ENCODE assay signal across 9 cellular contexts in genomic region chr2:120314656-120315366, GRCh38. TPM values are rescaled to one million over a fixed set of nuclear protein-coding genes. Genes with fewer than 3 reads are reported as not detected.
DNase-seq lines count a peak whose midpoint lies in the region; ATAC-seq, FAIRE-seq and TF ChIP-seq lines count a peak whose summit lies in the region.
"Had no signal": no experiment of that assay in that cellular context is flagged by ENCODE, and none has a peak within 500 bp of the region (broad histone marks: within the 10 kb centered on the region; RNA-seq: fewer than 3 reads in every experiment).

No MANE protein-coding gene starts in this region.

- no peak overlapping the region for H3K4me3 ChIP-seq in CD4-positive, alpha-beta memory T cell (ENCODE audit: low read length in 2 of 2)
- no peak overlapping the region for H3K4me3 ChIP-seq in H7 (ENCODE audit: insufficient read depth, low read depth, low read length)

- peaks cover 0 to 4% of the 10 kb centered on the region in 2 donors for H3K27me3 Mint-ChIP-seq in CD4-positive, alpha-beta memory T cell
- peaks cover 3% of the 10 kb centered on the region for H3K27me3 Mint-ChIP-seq in activated T-helper 2 cell treated with anti-CD3 and anti-CD28 coated beads, Interferon-gamma antibody, Interleukin-2, Interleukin-4, amounts not matched to agents 10 μg/mL and 5 μg/mL and 100 μg/mL, durations not matched to agents 14 hours and 24 hours and 36 hours (ENCODE audit: low read depth)
- H3K27me3 Mint-ChIP-seq in natural killer cell (ENCODE audit: low read depth in 2 of 2) = peaks cover 14 to 23% of the 10 kb centered on the region in 2 donors

- CTCF ChIA-PET in CD4-positive, alpha-beta memory T cell (lab: Charles Lee; ENCODE audit: partially characterized antibody) = interaction anchor here (0.8 to 6.8 kb wide), 13 partner anchors 12 to 673 kb away, joined by 3 to 91 read pairs (median 4); partner anchors contain the start of gene RALB

- H3K9me3 ChIP-seq in CD4-positive, alpha-beta memory T cell (ENCODE audit: control insufficient read depth in 1 of 2, low read length in 2 of 2) = no peaks in the 10 kb centered on the region

- H3K9me3 Mint-ChIP-seq in CD4-positive, alpha-beta memory T cell = no peaks in the 10 kb centered on the region
- H3K9me3 Mint-ChIP-seq in activated T-helper 2 cell treated with anti-CD3 and anti-CD28 coated beads, Interferon-gamma antibody, Interleukin-2, Interleukin-4, amounts not matched to agents 10 μg/mL and 5 μg/mL and 100 μg/mL, durations not matched to agents 14 hours and 24 hours and 36 hours = no peaks in the 10 kb centered on the region
- no peaks in the 10 kb centered on the region for H3K9me3 Mint-ChIP-seq in natural killer cell

- no peak for TF ChIP-seq CTCF in natural killer cell (IDR thresholded peaks at IDR 0.05)

- no peak overlapping the region for H3K27ac ChIP-seq in CD4-positive, alpha-beta memory T cell (ENCODE audit: low read depth, low read length)

- H3K4me1 Mint-ChIP-seq in CD4-positive, alpha-beta memory T cell = peaks cover 11 to 29% (median 21%) of the 10 kb centered on the region in 4 donors
- peaks cover 29% of the 10 kb centered on the region for H3K4me1 Mint-ChIP-seq in activated T-helper 2 cell treated with anti-CD3 and anti-CD28 coated beads, Interferon-gamma antibody, Interleukin-2, Interleukin-4, amounts not matched to agents 10 μg/mL and 5 μg/mL and 100 μg/mL, durations not matched to agents 14 hours and 24 hours and 36 hours (ENCODE audit: low read depth)
- H3K4me1 Mint-ChIP-seq in natural killer cell = peaks cover 11 to 17% of the 10 kb centered on the region in 2 donors

- H3K4me3 Mint-ChIP-seq in CD4-positive, alpha-beta memory T cell = peak overlapping the region in 5 of 8 donors; percentile 5 to 68 (median 36)
- peak overlapping the region; percentile 14 for H3K4me3 Mint-ChIP-seq in activated T-helper 2 cell treated with anti-CD3 and anti-CD28 coated beads, Interferon-gamma antibody, Interleukin-2, Interleukin-4, amounts not matched to agents 10 μg/mL and 5 μg/mL and 100 μg/mL, durations not matched to agents 14 hours and 24 hours and 36 hours (ENCODE audit: low read depth)
- H3K4me3 Mint-ChIP-seq in natural killer cell = peak overlapping the region; percentile 56

- no peaks in the 10 kb centered on the region for H3K36me3 Mint-ChIP-seq in CD4-positive, alpha-beta memory T cell
- H3K36me3 Mint-ChIP-seq in activated T-helper 2 cell treated with anti-CD3 and anti-CD28 coated beads, Interferon-gamma antibody, Interleukin-2, Interleukin-4, amounts not matched to agents 10 μg/mL and 5 μg/mL and 100 μg/mL, durations not matched to agents 14 hours and 24 hours and 36 hours (ENCODE audit: low read depth) = no peaks in the 10 kb centered on the region
- H3K36me3 Mint-ChIP-seq in natural killer cell = no peaks in the 10 kb centered on the region

- H3K4me1 ChIP-seq in CD4-positive, alpha-beta memory T cell (ENCODE audit: insufficient read depth, low read length) = peaks cover 19% of the 10 kb centered on the region

- DNase-seq in CD4-positive, alpha-beta memory T cell = peak in 3 of 5 donors; percentile 12 to 17 (median 14)
- DNase-seq in H7 = peak; percentile 42
- no peak for DNase-seq in activated T-helper 2 cell treated with anti-CD3 and anti-CD28 coated beads, Interferon-gamma antibody, Interleukin-2, Interleukin-4, amounts not matched to agents 10 μg/mL and 5 μg/mL and 100 μg/mL, durations not matched to agents 14 hours and 24 hours and 36 hours (ENCODE audit: low spot score)
- DNase-seq in natural killer cell = no peak
- no peak for DNase-seq in left colon
- DNase-seq in NCI-H2196 (lab: John Stamatoyannopoulos, UW; ENCODE audit: unreplicated experiment) = no peak
- no peak for DNase-seq in GM19239 (ENCODE audit: insufficient read length, low spot score)
- DNase-seq: IMR-90, NCI-H2081 treated with DMSO at 0.1 percent for 48 hours had no signal

- no peaks in the 10 kb centered on the region for H3K27me3 ChIP-seq in CD4-positive, alpha-beta memory T cell (ENCODE audit: insufficient read depth, low read length)
- H3K27me3 ChIP-seq in H7 (ENCODE audit: control insufficient read depth, insufficient read depth, low read length) = peaks cover 17% of the 10 kb centered on the region

- H3K27ac Mint-ChIP-seq in CD4-positive, alpha-beta memory T cell = peak overlapping the region in 1 of 7 donors; percentile 51
- peak overlapping the region; percentile 47 for H3K27ac Mint-ChIP-seq in activated T-helper 2 cell treated with anti-CD3 and anti-CD28 coated beads, Interferon-gamma antibody, Interleukin-2, Interleukin-4, amounts not matched to agents 10 μg/mL and 5 μg/mL and 100 μg/mL, durations not matched to agents 14 hours and 24 hours and 36 hours
- no peak overlapping the region for H3K27ac Mint-ChIP-seq in natural killer cell

- FAIRE-seq in GM19239 (lab: Jason Lieb, UNC) = no peak

- intact Hi-C loops in CD4-positive, alpha-beta memory T cell (cut with micrococcal nuclease) = loop anchor here (5.0 to 10.0 kb wide), 2 partner anchors 490 to 673 kb away; no protein-coding TSS in a partner anchor
- intact Hi-C loops in activated T-helper 2 cell treated with anti-CD3 and anti-CD28 coated beads, Interferon-gamma antibody, Interleukin-2, Interleukin-4, amounts not matched to agents 10 μg/mL and 5 μg/mL and 100 μg/mL, durations not matched to agents 14 hours and 24 hours and 36 hours (cut with micrococcal nuclease) = no loop called here
- intact Hi-C loops in natural killer cell (cut with micrococcal nuclease) (loop anchor here (5.0 to 10.0 kb wide), 2 partner anchors 563 to 670 kb away; no protein-coding TSS in a partner anchor), left colon (cut with DNase I, micrococcal nuclease) (no loop called here)

- H3K36me3 ChIP-seq in CD4-positive, alpha-beta memory T cell (ENCODE audit: insufficient read depth, low read length) = no peaks in the 10 kb centered on the region
- no peaks in the 10 kb centered on the region for H3K36me3 ChIP-seq in H7 (replicated peaks; ENCODE audit: control insufficient read depth, insufficient read depth, low read length)

- POLR2A ChIA-PET in CD4-positive, alpha-beta memory T cell (lab: Charles Lee; ENCODE audit: partially characterized antibody) = interaction anchor here (0.8 to 2.6 kb wide), 3 partner anchors 62 to 636 kb away, joined by 3 to 9 read pairs (median 4); partner anchors contain the start of genes RALB and TMEM177

- ATAC-seq in natural killer cell (no peak), left colon (no peak)

RNA-seq across cellular contexts. Expression of gene INHBB, which starts 31.1 kb away (rescaled TPM):
- total RNA-seq in CD4-positive, alpha-beta memory T cell = not detected
- not detected for polyA plus RNA-seq in CD4-positive, alpha-beta memory T cell
- 0.07 and 0.11 TPM in 2 replicates for total RNA-seq in H7 (2014; rRNA removed; shearing (Covaris generic))
- not detected in 2 replicates for total RNA-seq in activated T-helper 2 cell treated with anti-CD3 and anti-CD28 coated beads, Interferon-gamma antibody, Interleukin-2, Interleukin-4, amounts not matched to agents 10 μg/mL and 5 μg/mL and 100 μg/mL, durations not matched to agents 14 hours and 24 hours and 36 hours
- under 1 TPM in 2 of 3 donors, not detected in 1; 0.07 to 0.10 TPM for total RNA-seq in natural killer cell
- under 1 TPM; 0.47 to 0.98 TPM for total RNA-seq in left colon

Comparison
In these comparisons a context has a peak if more than half of its experiments do, and no peak if none do; other contexts are left out.
1. DNase-seq: peak in CD4-positive, alpha-beta memory T cell (3 of 5) and H7 (single experiment); none in activated T-helper 2 cell treated with anti-CD3 and anti-CD28 coated beads, Interferon-gamma antibody, Interleukin-2, Interleukin-4, amounts not matched to agents 10 μg/mL and 5 μg/mL and 100 μg/mL, durations not matched to agents 14 hours and 24 hours and 36 hours (single experiment), natural killer cell (single experiment), left colon (0 of 2), NCI-H2196 (single experiment) and GM19239 (single experiment).
2. intact Hi-C loops: an anchor here in CD4-positive, alpha-beta memory T cell (5.0 to 10.0 kb wide) and natural killer cell (5.0 to 10.0 kb wide); none called in activated T-helper 2 cell treated with anti-CD3 and anti-CD28 coated beads, Interferon-gamma antibody, Interleukin-2, Interleukin-4, amounts not matched to agents 10 μg/mL and 5 μg/mL and 100 μg/mL, durations not matched to agents 14 hours and 24 hours and 36 hours and left colon.
3. Peak in every context shown above with its lines, with median percentiles within 50 percentile points of each other: H3K4me3 Mint-ChIP-seq.